ENCODE assay signal across 8 cellular contexts in genomic region chr11:8832571-8833260, GRCh38.
DNase-seq lines count a peak whose midpoint lies in the region; ATAC-seq and TF ChIP-seq lines count a peak whose summit lies in the region.

No MANE protein-coding gene starts in this region.

- H3K4me1 ChIP-seq in CD8-positive, alpha-beta memory T cell (ENCODE audit: insufficient read depth, low read length), result no peaks in the 10 kb centered on the region

- peak overlapping the region in 1 of 2 donors; percentile 33 for H3K27ac Mint-ChIP-seq in natural killer cell treated with Interleukin-12 subunit alpha and Interleukin-12 subunit beta and Interleukin-15 and Interleukin-18, amount 100 ng/mL, for 72 hours
- no peak overlapping the region for H3K27ac Mint-ChIP-seq in natural killer cell
- H3K27ac Mint-ChIP-seq in MCF 10A (ENCODE audit: low read depth, unreplicated experiment), result peak overlapping the region; percentile 98
- no peak overlapping the region for H3K27ac Mint-ChIP-seq in memory B cell
- no peak overlapping the region for H3K27ac Mint-ChIP-seq in CD8-positive, alpha-beta memory T cell

- H3K36me3 Mint-ChIP-seq in natural killer cell treated with Interleukin-12 subunit alpha and Interleukin-12 subunit beta and Interleukin-15 and Interleukin-18, amount 100 ng/mL, for 72 hours, result no peaks in the 10 kb centered on the region
- H3K36me3 Mint-ChIP-seq in natural killer cell (no peaks in the 10 kb centered on the region), MCF 10A (ENCODE audit: insufficient read depth, unreplicated experiment) (no peaks in the 10 kb centered on the region), memory B cell (no peaks in the 10 kb centered on the region)
- H3K36me3 Mint-ChIP-seq in CD8-positive, alpha-beta memory T cell, result no peaks in the 10 kb centered on the region

- H3K9me3 ChIP-seq in CD8-positive, alpha-beta memory T cell (ENCODE audit: low read length), result no peaks in the 10 kb centered on the region

- H3K4me1 Mint-ChIP-seq in natural killer cell treated with Interleukin-12 subunit alpha and Interleukin-12 subunit beta and Interleukin-15 and Interleukin-18, amount 100 ng/mL, for 72 hours (ENCODE audit: low read depth in 2 of 2), result no peaks in the 10 kb centered on the region
- no peaks in the 10 kb centered on the region for H3K4me1 Mint-ChIP-seq in natural killer cell
- H3K4me1 Mint-ChIP-seq in MCF 10A (ENCODE audit: insufficient read depth, unreplicated experiment), result peaks cover 27% of the 10 kb centered on the region
- peaks cover 8% of the 10 kb centered on the region for H3K4me1 Mint-ChIP-seq in memory B cell
- no peaks in the 10 kb centered on the region for H3K4me1 Mint-ChIP-seq in CD8-positive, alpha-beta memory T cell

- H3K4me3 ChIP-seq in CD8-positive, alpha-beta memory T cell (ENCODE audit: low read length), result no peak overlapping the region
- no peak overlapping the region for H3K4me3 ChIP-seq in H7 (ENCODE audit: insufficient read depth, low read depth, low read length)

- no peak for DNase-seq in natural killer cell treated with Interleukin-12 subunit alpha and Interleukin-12 subunit beta and Interleukin-15 and Interleukin-18, amount 100 ng/mL, for 72 hours (ENCODE audit: low spot score)
- DNase-seq in natural killer cell, result no peak
- DNase-seq in NCI-H2227 (lab: John Stamatoyannopoulos, UW; ENCODE audit: unreplicated experiment), result peak; percentile 68
- DNase-seq in MCF 10A (ENCODE audit: unreplicated experiment), result peak; percentile 79
- no peak for DNase-seq in memory B cell (ENCODE audit: low spot score in 2 of 2)
- no peak for DNase-seq in CD8-positive, alpha-beta memory T cell
- DNase-seq in H7, result no peak

- BruUV-seq in MCF 10A (replicated peaks; lab: Mats Ljungman, UMichigan), result no TSS peak

- H3K36me3 ChIP-seq in CD8-positive, alpha-beta memory T cell (ENCODE audit: insufficient read depth, low read length), result no peaks in the 10 kb centered on the region
- H3K36me3 ChIP-seq in H7 (replicated peaks; ENCODE audit: control insufficient read depth, insufficient read depth, low read length), result no peaks in the 10 kb centered on the region; the same call in 1 of the 2 replicates

- CTCF ChIA-PET in MCF 10A (lab: Yijun Ruan, JAX), result interaction anchor here (0.7 to 1.1 kb wide), 3 partner anchors 18 to 127 kb away, joined by 3 read pairs; no protein-coding TSS in a partner anchor
- CTCF ChIA-PET in CD8-positive, alpha-beta memory T cell (lab: Charles Lee), result no interaction called here

- ATAC-seq in natural killer cell treated with Interleukin-12 subunit alpha and Interleukin-12 subunit beta and Interleukin-15 and Interleukin-18, amount 100 ng/mL, for 72 hours, result peak; percentile 40 to 48
- no peak for ATAC-seq in natural killer cell
- peak; percentile 87 for ATAC-seq in HG02642 (IDR thresholded peaks at IDR 0.05; ENCODE audit: poor library complexity, unreplicated experiment)
- peak; percentile 93 for ATAC-seq in memory B cell (ENCODE audit: low read depth)

- intact Hi-C loops in natural killer cell (cut with micrococcal nuclease), result no loop called here
- intact Hi-C loops in MCF 10A (cut with micrococcal nuclease), result no loop called here

- H3K27me3 ChIP-seq in CD8-positive, alpha-beta memory T cell (ENCODE audit: insufficient read depth, low read length, poor library complexity, severe bottlenecking), result no peaks in the 10 kb centered on the region
- no peaks in the 10 kb centered on the region for H3K27me3 ChIP-seq in H7 (ENCODE audit: control insufficient read depth, insufficient read depth, low read length)

- H3K27ac ChIP-seq in CD8-positive, alpha-beta memory T cell (ENCODE audit: low read depth, low read length), result no peak overlapping the region

- TF ChIP-seq CTCF in natural killer cell (IDR thresholded peaks at IDR 0.05) (no peak), MCF 10A (IDR thresholded peaks at IDR 0.05; ENCODE audit: unreplicated experiment) (no peak)

- POLR2A ChIA-PET in MCF 10A (lab: Yijun Ruan, JAX), result interaction anchor here (0.6 to 2.3 kb wide), 11 partner anchors 11 to 150 kb away, joined by 3 to 10 read pairs (median 4); partner anchors contain the start of genes RPL27A and TRIM66
- POLR2A ChIA-PET in CD8-positive, alpha-beta memory T cell (lab: Charles Lee), result no interaction called here

- no peaks in the 10 kb centered on the region for H3K9me3 Mint-ChIP-seq in natural killer cell treated with Interleukin-12 subunit alpha and Interleukin-12 subunit beta and Interleukin-15 and Interleukin-18, amount 100 ng/mL, for 72 hours
- H3K9me3 Mint-ChIP-seq in natural killer cell (no peaks in the 10 kb centered on the region), MCF 10A (ENCODE audit: unreplicated experiment) (no peaks in the 10 kb centered on the region), memory B cell (no peaks in the 10 kb centered on the region)
- no peaks in the 10 kb centered on the region for H3K9me3 Mint-ChIP-seq in CD8-positive, alpha-beta memory T cell

- H3K4me3 Mint-ChIP-seq in natural killer cell treated with Interleukin-12 subunit alpha and Interleukin-12 subunit beta and Interleukin-15 and Interleukin-18, amount 100 ng/mL, for 72 hours, result peak overlapping the region; percentile 39
- H3K4me3 Mint-ChIP-seq in natural killer cell (no peak overlapping the region), MCF 10A (ENCODE audit: unreplicated experiment) (peak overlapping the region; percentile 35), memory B cell (no peak overlapping the region)
- no peak overlapping the region for H3K4me3 Mint-ChIP-seq in CD8-positive, alpha-beta memory T cell

- H3K27me3 Mint-ChIP-seq in natural killer cell treated with Interleukin-12 subunit alpha and Interleukin-12 subunit beta and Interleukin-15 and Interleukin-18, amount 100 ng/mL, for 72 hours, result peaks cover 5 to 22% of the 10 kb centered on the region in 2 donors
- H3K27me3 Mint-ChIP-seq in natural killer cell (ENCODE audit: low read depth in 2 of 2) (peaks cover 0 to 10% of the 10 kb centered on the region in 2 donors), MCF 10A (ENCODE audit: insufficient read depth, unreplicated experiment) (no peaks in the 10 kb centered on the region), memory B cell (peaks cover 6% of the 10 kb centered on the region)
- H3K27me3 Mint-ChIP-seq in CD8-positive, alpha-beta memory T cell, result peaks cover 5 to 14% of the 10 kb centered on the region in 2 donors

Comparison
In these comparisons a context has a peak if more than half of its experiments do, and no peak if none do; other contexts are left out.
1. ATAC-seq: peak in natural killer cell treated with Interleukin-12 subunit alpha and Interleukin-12 subunit beta and Interleukin-15 and Interleukin-18, amount 100 ng/mL, for 72 hours (2 of 2), HG02642 (single experiment) and memory B cell (single experiment); none in natural killer cell (0 of 3).
2. H3K4me3 Mint-ChIP-seq: peak in natural killer cell treated with Interleukin-12 subunit alpha and Interleukin-12 subunit beta and Interleukin-15 and Interleukin-18, amount 100 ng/mL, for 72 hours (single experiment) and MCF 10A (single experiment); none in natural killer cell (single experiment), memory B cell (single experiment) and CD8-positive, alpha-beta memory T cell (0 of 7).
3. DNase-seq: peak in NCI-H2227 (single experiment) and MCF 10A (single experiment); none in natural killer cell treated with Interleukin-12 subunit alpha and Interleukin-12 subunit beta and Interleukin-15 and Interleukin-18, amount 100 ng/mL, for 72 hours (single experiment), natural killer cell (single experiment), memory B cell (0 of 2), CD8-positive, alpha-beta memory T cell (0 of 5) and H7 (single experiment).